Comparison of ENCODE assay signal across 15 cellular contexts in the genomic region with DNA sequence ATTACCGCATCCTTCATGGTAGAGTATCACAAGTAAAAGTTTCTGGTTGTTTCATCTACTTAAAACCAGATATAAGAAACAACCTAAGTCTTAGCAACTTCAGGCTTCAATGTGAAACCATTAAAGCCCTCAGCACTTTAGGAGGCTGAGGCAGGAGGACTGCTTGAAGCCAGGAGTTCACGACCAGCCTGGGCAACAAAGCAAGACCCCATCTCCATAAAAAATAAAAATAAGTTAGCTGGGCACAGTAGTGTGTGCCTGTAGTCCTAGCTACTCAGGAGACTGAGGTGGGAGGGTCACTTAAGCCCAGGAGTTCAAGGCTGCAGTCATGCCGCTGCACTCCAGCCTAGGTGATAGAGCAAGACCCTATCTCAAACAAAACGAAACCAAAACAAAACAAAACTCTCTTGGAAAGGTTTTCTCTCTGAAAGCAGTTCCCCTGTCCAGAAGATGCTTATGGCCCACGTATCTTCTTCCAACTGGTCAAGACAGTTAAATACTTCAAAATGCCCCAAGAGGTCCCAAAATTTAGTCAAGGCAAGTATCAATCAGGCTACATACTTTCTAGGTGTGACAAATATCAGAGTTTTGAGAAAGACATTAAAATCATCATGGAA.
"Had no signal": no experiment of that assay in that cellular context is flagged by ENCODE, and none has a peak within 500 bp of the region (broad histone marks: within the 10 kb centered on the region; RNA-seq: fewer than 3 reads in every experiment).

No MANE protein-coding gene starts in this region.

- DNase-seq: activated CD8-positive, alpha-beta memory T cell treated with anti-CD3 and anti-CD28 coated beads, Interleukin-2, amount 50 U/mL, for 48 hours; brain microvascular endothelial cell; cortex of kidney; effector CD8-positive, alpha-beta T cell; foreskin keratinocyte; mesendoderm; right cardiac atrium; small intestine; stimulated activated CD4-positive, alpha-beta T cell treated with anti-CD3 and anti-CD28 coated beads, Interleukin-4, amount 100 ng/mL, for 4 hours; stimulated activated CD8-positive, alpha-beta memory T cell treated with anti-CD3 and anti-CD28 coated beads, Interleukin-4, amount 100 ng/mL, for 48 hours; stimulated activated naive CD8-positive, alpha-beta T cell treated with anti-CD3 and anti-CD28 coated beads, Interleukin-15, Interleukin-2, amounts not matched to agents 100 U/mL and 50 U/mL, for 24 hours; transverse colon had no signal

- H3K27ac ChIP-seq: brain microvascular endothelial cell, foreskin keratinocyte, prostate gland had no signal

- H3K4me1 Mint-ChIP-seq: activated T-helper 17 cell treated with anti-CD3 and anti-CD28 coated beads, Interleukin-2, amount 50 U/mL, for 72 hours had no signal

- H3K27me3 ChIP-seq: brain microvascular endothelial cell, foreskin keratinocyte, transverse colon had no signal

- H3K4me3 ChIP-seq: prostate gland, transverse colon had no signal

- H3K4me1 ChIP-seq: foreskin keratinocyte, prostate gland had no signal

- H3K4me3 Mint-ChIP-seq: activated naive CD4-positive, alpha-beta T cell treated with anti-CD3 and anti-CD28 coated beads, Interleukin-2, amount 50 U/mL, for 24 hours; activated T-helper 17 cell treated with anti-CD3 and anti-CD28 coated beads, Interleukin-2, amount 50 U/mL, for 72 hours had no signal

- H3K36me3 ChIP-seq: prostate gland had no signal

- ATAC-seq: activated T-helper 17 cell treated with anti-CD3 and anti-CD28 coated beads, Interleukin-2, amount 50 U/mL, for 72 hours; foreskin keratinocyte; right cardiac atrium; stimulated activated naive CD8-positive, alpha-beta T cell treated with anti-CD3 and anti-CD28 coated beads, Interleukin-15, Interleukin-2, amounts not matched to agents 100 U/mL and 50 U/mL, for 24 hours had no signal

- H3K9me3 Mint-ChIP-seq: activated naive CD4-positive, alpha-beta T cell treated with anti-CD3 and anti-CD28 coated beads, Interleukin-2, amount 50 U/mL, for 24 hours; activated T-helper 17 cell treated with anti-CD3 and anti-CD28 coated beads, Interleukin-2, amount 50 U/mL, for 72 hours had no signal

- H3K9me3 ChIP-seq: prostate gland, transverse colon had no signal

- H3K27me3 Mint-ChIP-seq: activated naive CD4-positive, alpha-beta T cell treated with anti-CD3 and anti-CD28 coated beads, Interleukin-2, amount 50 U/mL, for 24 hours; activated T-helper 17 cell treated with anti-CD3 and anti-CD28 coated beads, Interleukin-2, amount 50 U/mL, for 72 hours had no signal

- H3K27ac Mint-ChIP-seq: activated naive CD4-positive, alpha-beta T cell treated with anti-CD3 and anti-CD28 coated beads, Interleukin-2, amount 50 U/mL, for 24 hours; activated T-helper 17 cell treated with anti-CD3 and anti-CD28 coated beads, Interleukin-2, amount 50 U/mL, for 72 hours had no signal
